18 cellular contexts compared by ENCODE assay signal in genomic region chr14:71628433-71628832, GRCh38.
DNase-seq lines count a peak whose midpoint lies in the region; ATAC-seq and TF ChIP-seq lines count a peak whose summit lies in the region.
"Had no signal": no experiment of that assay in that cellular context is flagged by ENCODE, and none has a peak within 500 bp of the region (broad histone marks: within the 10 kb centered on the region; RNA-seq: fewer than 3 reads in every experiment).

No MANE protein-coding gene starts in this region.

- POLR2A ChIA-PET in naive thymus-derived CD8-positive, alpha-beta T cell (lab: Charles Lee): no interaction called here

- H3K27ac ChIP-seq in tibial artery: no peak overlapping the region
- H3K27ac ChIP-seq: C4-2B, RWPE1 had no signal

- intact Hi-C loops in tibial artery (cut with DNase I; ENCODE audit: low total_unique reads): no loop called here

- H3K4me3 Mint-ChIP-seq in mesothelial cell of epicardium: no peak overlapping the region
- no peak overlapping the region for H3K4me3 Mint-ChIP-seq in naive thymus-derived CD8-positive, alpha-beta T cell
- H3K4me3 Mint-ChIP-seq in progenitor cell of endocrine pancreas (ENCODE audit: low read depth): no peak overlapping the region
- H3K4me3 Mint-ChIP-seq: CD8-positive, alpha-beta memory T cell had no signal

- H3K36me3 Mint-ChIP-seq in mesothelial cell of epicardium (peaks cover 7% of the 10 kb centered on the region), progenitor cell of endocrine pancreas (ENCODE audit: insufficient read depth) (peaks cover 28% of the 10 kb centered on the region)
- H3K36me3 Mint-ChIP-seq in naive thymus-derived CD8-positive, alpha-beta T cell: peaks cover 36 to 65% (median 57%) of the 10 kb centered on the region in 3 donors

- H3K4me1 Mint-ChIP-seq in mesothelial cell of epicardium (peaks cover 23% of the 10 kb centered on the region), progenitor cell of endocrine pancreas (ENCODE audit: low read depth) (no peaks in the 10 kb centered on the region)
- H3K4me1 Mint-ChIP-seq in naive thymus-derived CD8-positive, alpha-beta T cell: peaks cover 0 to 1% (median 0%) of the 10 kb centered on the region in 4 donors

- H3K36me3 ChIP-seq in tibial artery: peaks cover 0 to 11% (median 5%) of the 10 kb centered on the region in 3 donors

- no peaks in the 10 kb centered on the region for H3K4me1 ChIP-seq in tibial artery

- no peak for TF ChIP-seq CTCF in mesothelial cell of epicardium (IDR thresholded peaks at IDR 0.05; ENCODE audit: unreplicated experiment)
- TF ChIP-seq CTCF in progenitor cell of endocrine pancreas (IDR thresholded peaks at IDR 0.05; ENCODE audit: unreplicated experiment): no peak
- no peak for TF ChIP-seq CTCF in tibial artery (IDR thresholded peaks at IDR 0.05)

- no peaks in the 10 kb centered on the region for H3K27me3 ChIP-seq in tibial artery

- H3K27me3 Mint-ChIP-seq in mesothelial cell of epicardium (ENCODE audit: low read depth): no peaks in the 10 kb centered on the region
- no peaks in the 10 kb centered on the region for H3K27me3 Mint-ChIP-seq in naive thymus-derived CD8-positive, alpha-beta T cell
- no peaks in the 10 kb centered on the region for H3K27me3 Mint-ChIP-seq in progenitor cell of endocrine pancreas
- H3K27me3 Mint-ChIP-seq: CD8-positive, alpha-beta memory T cell had no signal

- H3K4me3 ChIP-seq in tibial artery: no peak overlapping the region

- ATAC-seq in SK-N-SH treated with all-trans-retinoic acid at 6 μM for 48 hours: peak; percentile 31; the same call in 2 of the 3 replicates
- no peak for ATAC-seq in naive thymus-derived CD8-positive, alpha-beta T cell
- no peak for ATAC-seq in HG03571 (IDR thresholded peaks at IDR 0.05; ENCODE audit: unreplicated experiment)

- H3K9me3 ChIP-seq in tibial artery: no peaks in the 10 kb centered on the region

- peak; percentile 60 for DNase-seq in NCI-H82 (lab: John Stamatoyannopoulos, UW)
- DNase-seq in mesothelial cell of epicardium (ENCODE audit: low spot score in 2 of 2, unreplicated experiment in 2 of 2): no peak
- DNase-seq in naive thymus-derived CD8-positive, alpha-beta T cell: no peak
- DNase-seq in progenitor cell of endocrine pancreas (ENCODE audit: low spot score, unreplicated experiment): no peak
- no peak for DNase-seq in tibial artery
- DNase-seq: CD8-positive, alpha-beta memory T cell; DMS53; GDM1; GOT3; HCEC 1CT; Kasumi-1; NCI-H187 treated with DMSO at 0.1 percent for 48 hours; NCI-H69; SHP77 treated with DMSO at 0.1 percent for 48 hours had no signal

- H3K27ac Mint-ChIP-seq in mesothelial cell of epicardium (peak overlapping the region; percentile 1), progenitor cell of endocrine pancreas (no peak overlapping the region)
- H3K27ac Mint-ChIP-seq in naive thymus-derived CD8-positive, alpha-beta T cell: no peak overlapping the region

- H3K9me3 Mint-ChIP-seq in mesothelial cell of epicardium (peaks cover 9% of the 10 kb centered on the region), progenitor cell of endocrine pancreas (ENCODE audit: low read depth) (peaks cover under 1% of the 10 kb centered on the region)
- peaks cover 0 to 10% (median 2%) of the 10 kb centered on the region in 9 donors for H3K9me3 Mint-ChIP-seq in naive thymus-derived CD8-positive, alpha-beta T cell

TF ChIP-seq in SK-N-SH treated with all-trans-retinoic acid at 6 μM for 48 hours, 23 proteins besides CTCF, POLR2A, EP300 and RAD21 (continues in another document):
- TF ChIP-seq TSHZ2 (CRISPR knock-in tag; IDR thresholded peaks at IDR 0.05) (no peak; the same call in 1 of the 2 replicates), ZC3H10 (CRISPR knock-in tag; IDR thresholded peaks at IDR 0.05) (0 out of 2 replicates have a peak, but pooled peaks have one; percentile 57), PATZ1 (CRISPR knock-in tag; IDR thresholded peaks at IDR 0.05; ENCODE audit: borderline replicate concordance) (peak; percentile 70; the same call in 1 of the 2 replicates), SNAI2 (CRISPR knock-in tag; IDR thresholded peaks at IDR 0.05) (no peak), RARB (CRISPR knock-in tag; IDR thresholded peaks at IDR 0.05) (no peak), TCF4 (CRISPR knock-in tag; IDR thresholded peaks at IDR 0.05; ENCODE audit: borderline replicate concordance) (peak; percentile 47; the same call in 1 of the 2 replicates), ESRRG (CRISPR knock-in tag; IDR thresholded peaks at IDR 0.05) (no peak), CSRNP3 (CRISPR knock-in tag; IDR thresholded peaks at IDR 0.05) (0 out of 2 replicates have a peak, but pooled peaks have one; percentile 18), ZNF565 (CRISPR knock-in tag; conservative IDR thresholded peaks at IDR 0.05; ENCODE audit: low read depth) (0 out of 2 replicates have a peak, but pooled peaks have one; percentile 18), ZNF8 (CRISPR knock-in tag; IDR thresholded peaks at IDR 0.05) (no peak), ZFP3 (CRISPR knock-in tag; IDR thresholded peaks at IDR 0.05) (no peak), OSR1 (CRISPR knock-in tag; IDR thresholded peaks at IDR 0.05) (no peak), TOX (CRISPR knock-in tag; IDR thresholded peaks at IDR 0.05; ENCODE audit: borderline replicate concordance) (no peak), GLIS3 (CRISPR knock-in tag; IDR thresholded peaks at IDR 0.05) (no peak), POU6F1 (CRISPR knock-in tag; IDR thresholded peaks at IDR 0.05; ENCODE audit: borderline replicate concordance, low read depth) (no peak), ZFP30 (CRISPR knock-in tag; IDR thresholded peaks at IDR 0.05) (no peak), ARNTL (CRISPR knock-in tag; IDR thresholded peaks at IDR 0.05; ENCODE audit: borderline replicate concordance, low read depth) (peak; percentile 33; the same call in 1 of the 2 replicates)
